Comparison of ENCODE assay signal across 1 cellular context in the genomic region with DNA sequence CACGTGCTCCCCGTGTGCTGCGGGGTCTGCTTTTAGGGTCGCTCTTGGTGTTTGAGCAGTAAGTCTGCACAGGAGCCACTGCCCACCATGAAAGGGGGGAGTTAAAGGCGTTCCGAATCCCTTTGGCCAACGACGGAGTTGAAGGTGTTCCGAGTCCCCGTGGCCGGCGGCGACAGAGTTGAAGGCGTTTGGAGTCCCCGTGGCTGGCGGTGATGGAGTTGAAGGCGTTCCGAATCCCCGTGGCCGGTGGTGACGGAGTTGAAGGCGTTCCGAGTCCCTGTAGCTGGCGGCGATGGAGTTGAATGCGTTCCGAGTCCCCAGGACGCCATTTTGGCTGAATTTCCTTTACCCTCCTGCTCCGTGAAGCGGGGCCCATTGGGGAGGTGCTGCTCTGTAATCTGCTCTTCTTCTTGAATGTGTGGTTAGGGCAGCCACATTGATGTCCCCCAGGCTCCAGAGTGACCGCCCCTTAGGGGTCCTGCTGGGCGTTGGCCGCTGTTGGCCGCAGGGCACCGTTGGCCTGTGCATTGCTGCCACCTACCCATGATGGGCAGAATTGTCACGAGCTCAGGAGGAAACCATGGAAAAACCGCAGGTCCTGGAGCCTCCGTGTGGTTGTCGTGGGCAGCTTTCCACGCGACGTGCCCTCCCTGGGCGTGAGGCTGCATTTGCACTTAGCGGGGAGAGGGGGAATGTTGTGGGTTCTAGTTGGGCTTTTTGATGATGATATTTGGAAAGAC.
TF ChIP-seq lines count a peak whose summit lies in the region.

No MANE protein-coding gene starts in this region.

TF ChIP-seq in GM12878, 131 proteins besides CTCF, POLR2A, EP300 and RAD21 (continued from another document):
- TF ChIP-seq SP1 (IDR thresholded peaks at IDR 0.05; ENCODE audit: low read depth, low read length): no peak
- TF ChIP-seq BHLHE40 (IDR thresholded peaks at IDR 0.05; ENCODE audit: borderline replicate concordance in 1 of 2, low read depth in 2 of 2, low read length in 1 of 2): no peak
TF ChIP-seq in GM12878: peak in this region for 0.
